In genomic region chr14:54489731-54490447, GRCh38 we compare ENCODE assay signal across 8 cellular contexts. TPM values are rescaled to one million over a fixed set of nuclear protein-coding genes. Genes with fewer than 3 reads are reported as not detected.
DNase-seq lines count a peak whose midpoint lies in the region; ATAC-seq, FAIRE-seq and TF ChIP-seq lines count a peak whose summit lies in the region.

No MANE protein-coding gene starts in this region.

- H3K4me1 Mint-ChIP-seq in astrocyte (ENCODE audit: low read depth, unreplicated experiment) = peaks cover 19% of the 10 kb centered on the region

- H3K27me3 ChIP-seq in astrocyte (ENCODE audit: insufficient read depth, low read length) = no peaks in the 10 kb centered on the region
- no peaks in the 10 kb centered on the region for H3K27me3 ChIP-seq in mucosa of rectum (ENCODE audit: control insufficient read depth in 2 of 2, insufficient read depth in 2 of 2, low read length in 2 of 2)

- peaks cover 3% of the 10 kb centered on the region for H3K36me3 Mint-ChIP-seq in astrocyte (ENCODE audit: low read depth, unreplicated experiment)

- H3K9me3 Mint-ChIP-seq in astrocyte (ENCODE audit: unreplicated experiment) = no peaks in the 10 kb centered on the region

- peak overlapping the region; percentile 92 for H3K4me2 ChIP-seq in astrocyte (ENCODE audit: low read length)

- H3K27ac ChIP-seq in 22Rv1 = peak overlapping the region; percentile 96
- H3K27ac ChIP-seq in HEK293 (ENCODE audit: extremely low read depth, low read depth, low read length) = peak overlapping the region; percentile 87; the same call in 1 of the 2 replicates
- H3K27ac ChIP-seq in astrocyte (ENCODE audit: low read depth, low read length) = peak overlapping the region; percentile 95
- peak overlapping the region in 1 of 2 donors; percentile 83 for H3K27ac ChIP-seq in mucosa of rectum (ENCODE audit: low read depth in 2 of 2, low read length in 2 of 2)

- H3K4me1 ChIP-seq in HEK293 (ENCODE audit: control insufficient read depth, insufficient read depth, low read length) (peaks cover 13% of the 10 kb centered on the region), astrocyte (ENCODE audit: insufficient read depth, low read length) (peaks cover 16% of the 10 kb centered on the region), mucosa of rectum (ENCODE audit: control insufficient read depth in 2 of 2, insufficient read depth in 2 of 2, low read length in 2 of 2) (peaks cover 8 to 16% of the 10 kb centered on the region in 2 donors)

- H3K4me3 ChIP-seq in HEK293 (ENCODE audit: low read depth, low read length) = no peak overlapping the region
- no peak overlapping the region for H3K4me3 ChIP-seq in astrocyte (ENCODE audit: insufficient read depth, low read depth, low read length)
- peak overlapping the region; percentile 86 to 98 for H3K4me3 ChIP-seq in mucosa of rectum (ENCODE audit: low read length in 2 of 2)

- DNase-seq in astrocyte (ENCODE audit: low read depth) (no peak), NCI-H2081 treated with DMSO at 0.1 percent for 48 hours (lab: John Stamatoyannopoulos, UW) (no peak), NCI-H1048 (lab: John Stamatoyannopoulos, UW) (no peak)
- DNase-seq in stimulated activated naive CD4-positive, alpha-beta T cell treated with Interleukin-2 at 50 U/mL for 16 hours (lab: John Stamatoyannopoulos, UW) = no peak

- no peak overlapping the region for H2AFZ ChIP-seq in astrocyte (ENCODE audit: low read depth, low read length)

- TF ChIP-seq CTCF in 22Rv1 (IDR thresholded peaks at IDR 0.05) (no peak), HEK293 (tag by site-specific recombination; IDR thresholded peaks at IDR 0.05) (no peak), astrocyte (IDR thresholded peaks at IDR 0.05; ENCODE audit: insufficient read depth, low read depth, low read length) (no peak)

- H3K9ac ChIP-seq in astrocyte (ENCODE audit: low read length) = peak overlapping the region; percentile 98
- peak overlapping the region in 1 of 2 donors; percentile 84 for H3K9ac ChIP-seq in mucosa of rectum (ENCODE audit: low read depth in 1 of 2, low read length in 2 of 2)

- peaks cover 44% of the 10 kb centered on the region for H3K79me2 ChIP-seq in astrocyte (ENCODE audit: insufficient read depth, low read length)

- no peak for ATAC-seq in GM19455 (IDR thresholded peaks at IDR 0.05; ENCODE audit: unreplicated experiment)

- CTCF ChIA-PET in HEK293 (lab: Yijun Ruan, JAX) = interaction anchor here (0.5 to 2.1 kb wide), 6 partner anchors 16 to 525 kb away, joined by 3 to 6 read pairs (median 4); no protein-coding TSS in a partner anchor

- H3K4me3 Mint-ChIP-seq in astrocyte (ENCODE audit: unreplicated experiment) = peak overlapping the region; percentile 89

- POLR2A ChIA-PET in HEK293 (lab: Yijun Ruan, JAX) = interaction anchor here (0.7 kb wide), 1 partner anchor 76 kb away, joined by 7 read pairs; no protein-coding TSS in a partner anchor

- H3K9me3 ChIP-seq in HEK293 (ENCODE audit: control insufficient read depth, insufficient read depth, low read depth, low read length) (no peaks in the 10 kb centered on the region), astrocyte (ENCODE audit: insufficient read depth, low read depth, low read length) (no peaks in the 10 kb centered on the region), mucosa of rectum (ENCODE audit: control insufficient read depth in 2 of 2, low read length in 2 of 2) (no peaks in the 10 kb centered on the region)

- peaks cover 16% of the 10 kb centered on the region for H4K20me1 ChIP-seq in astrocyte (ENCODE audit: insufficient read depth, low read length)

- H3K27me3 Mint-ChIP-seq in astrocyte (ENCODE audit: low read depth, unreplicated experiment) = no peaks in the 10 kb centered on the region

- H3K36me3 ChIP-seq in HEK293 (ENCODE audit: control insufficient read depth in 2 of 2, insufficient read depth in 1 of 2, low read length in 2 of 2) (no peaks in the 10 kb centered on the region; a peak in 1 of 3 replicates), astrocyte (ENCODE audit: insufficient read depth, low read length) (no peaks in the 10 kb centered on the region), mucosa of rectum (ENCODE audit: control insufficient read depth in 2 of 2, insufficient read depth in 2 of 2, low read length in 2 of 2) (peaks cover 0 to 2% of the 10 kb centered on the region in 2 donors)

- no peak for FAIRE-seq in astrocyte (lab: Jason Lieb, UNC)

- H3K27ac Mint-ChIP-seq in astrocyte (ENCODE audit: unreplicated experiment) = peak overlapping the region; percentile 92

TF ChIP-seq in HEK293, 187 proteins besides CTCF, POLR2A, EP300 and RAD21:
- TF ChIP-seq KLF7 (tag by site-specific recombination; IDR thresholded peaks at IDR 0.05; ENCODE audit: borderline replicate concordance) (no peak), SCRT2 (tag by site-specific recombination; IDR thresholded peaks at IDR 0.05) (peak; percentile 67)

RNA-seq across cellular contexts. Expression of gene GMFB, which starts 1.1 kb away (rescaled TPM):
- total RNA-seq in astrocyte = 69.4 and 73.4 TPM in 2 replicates

RNA-seq across cellular contexts. Expression of gene CGRRF1, which starts 19.8 kb away (rescaled TPM):
- 16.6 and 18.7 TPM in 2 replicates for total RNA-seq in astrocyte

RNA-seq across cellular contexts. Expression of gene CNIH1, which starts 48.7 kb away (rescaled TPM):
- 148 and 156 TPM in 2 replicates for total RNA-seq in astrocyte

Comparison
In these comparisons a context has a peak if more than half of its experiments do, and no peak if none do; other contexts are left out.
1. H3K4me3 ChIP-seq: peak in mucosa of rectum (2 of 2); none in HEK293 (single experiment) and astrocyte (single experiment).